In genomic region chr22:25651332-25651731, GRCh38 we compare ENCODE assay signal across 19 cellular contexts.
DNase-seq lines count a peak whose midpoint lies in the region; ATAC-seq and TF ChIP-seq lines count a peak whose summit lies in the region.
"Had no signal": no experiment of that assay in that cellular context is flagged by ENCODE, and none has a peak within 500 bp of the region (broad histone marks: within the 10 kb centered on the region; RNA-seq: fewer than 3 reads in every experiment).

No MANE protein-coding gene starts in this region.

- H3K27ac ChIP-seq in DOHH2 (ENCODE audit: low read depth, low read length): no peak overlapping the region
- H3K27ac ChIP-seq: ascending aorta, ovary, suprapubic skin had no signal

- H3K27ac Mint-ChIP-seq in IgD-negative memory B cell (peak overlapping the region; percentile 5 to 48 (median 16)), naive B cell (peak overlapping the region; percentile 39 to 82 (median 72)), Calu3 (ENCODE audit: unreplicated experiment) (no peak overlapping the region)
- H3K27ac Mint-ChIP-seq: activated naive CD4-positive, alpha-beta T cell treated with anti-CD3 and anti-CD28 coated beads, Interleukin-2, amount 10 ng/mL, durations not matched to agents 7 days and 5 days; endodermal cell had no signal

- intact Hi-C loops in Calu3 (cut with micrococcal nuclease; ENCODE audit: unreplicated experiment): no loop called here

- BruUV-seq in Calu3 (replicated peaks; lab: Mats Ljungman, UMichigan): no TSS peak

- no peaks in the 10 kb centered on the region for H3K27me3 ChIP-seq in DOHH2 (ENCODE audit: control insufficient read depth, low read length)
- H3K27me3 ChIP-seq: ascending aorta, ovary, suprapubic skin had no signal

- H3K4me2 ChIP-seq in DOHH2 (ENCODE audit: low read length): peak overlapping the region; percentile 21; the same call in 1 of the 2 replicates

- no peaks in the 10 kb centered on the region for H3K9me3 Mint-ChIP-seq in IgD-negative memory B cell
- no peaks in the 10 kb centered on the region for H3K9me3 Mint-ChIP-seq in naive B cell
- H3K9me3 Mint-ChIP-seq in Calu3 (ENCODE audit: low read depth, unreplicated experiment): no peaks in the 10 kb centered on the region
- H3K9me3 Mint-ChIP-seq: activated naive CD4-positive, alpha-beta T cell treated with anti-CD3 and anti-CD28 coated beads, Interleukin-2, amount 10 ng/mL, durations not matched to agents 7 days and 5 days; endodermal cell had no signal

- no peaks in the 10 kb centered on the region for H3K79me2 ChIP-seq in DOHH2 (ENCODE audit: control insufficient read depth, low read length)

- TF ChIP-seq CTCF in DOHH2 (IDR thresholded peaks at IDR 0.05; ENCODE audit: low read depth, low read length, poor library complexity, severe bottlenecking) (no peak), Calu3 (IDR thresholded peaks at IDR 0.05; ENCODE audit: unreplicated experiment) (no peak)

- peak; percentile 74 for DNase-seq in OCI-M1 (lab: John Stamatoyannopoulos, UW)
- no peak for DNase-seq in naive B cell
- DNase-seq in stimulated activated CD4-positive, alpha-beta T cell treated with anti-CD3 and anti-CD28 coated beads, Interleukin-4, amount 100 ng/mL, for 4 hours: no peak
- no peak for DNase-seq in epidermal melanocyte (ENCODE audit: insufficient read length, low spot score)
- no peak for DNase-seq in Calu3
- DNase-seq: activated CD4-positive, alpha-beta T cell treated with anti-CD3 and anti-CD28 coated beads, Interleukin-2, amount 50 U/mL, for 4 hours; activated naive CD4-positive, alpha-beta T cell treated with anti-CD3 and anti-CD28 coated beads, Interleukin-2, amount 10 ng/mL, durations not matched to agents 7 days and 5 days; cerebellar nuclear complex; endodermal cell; GOT3; islet precursor cell; mammary epithelial cell; NCI-H1048; ovary; stimulated activated CD4-positive, alpha-beta T cell treated with anti-CD3 and anti-CD28 coated beads, Interleukin-4, amount 100 ng/mL, for 1 hour had no signal

- no peaks in the 10 kb centered on the region for H4K20me1 ChIP-seq in DOHH2 (ENCODE audit: control insufficient read depth, insufficient read depth, low read depth, low read length)

- H3K9me3 ChIP-seq in DOHH2 (ENCODE audit: control insufficient read depth, insufficient read depth, low read length): no peaks in the 10 kb centered on the region
- H3K9me3 ChIP-seq: ascending aorta, ovary, suprapubic skin had no signal

- H3F3A ChIP-seq in DOHH2 (ENCODE audit: control insufficient read depth, insufficient read depth): peaks cover 3% of the 10 kb centered on the region; the same call in 1 of the 2 replicates

- no peaks in the 10 kb centered on the region for H3K27me3 Mint-ChIP-seq in IgD-negative memory B cell
- no peaks in the 10 kb centered on the region for H3K27me3 Mint-ChIP-seq in naive B cell
- H3K27me3 Mint-ChIP-seq in Calu3 (ENCODE audit: unreplicated experiment): no peaks in the 10 kb centered on the region
- H3K27me3 Mint-ChIP-seq: activated naive CD4-positive, alpha-beta T cell treated with anti-CD3 and anti-CD28 coated beads, Interleukin-2, amount 10 ng/mL, durations not matched to agents 7 days and 5 days had no signal

- peaks cover 33 to 50% (median 33%) of the 10 kb centered on the region in 3 donors for H3K4me1 Mint-ChIP-seq in IgD-negative memory B cell
- H3K4me1 Mint-ChIP-seq in naive B cell: peaks cover 37 to 70% (median 54%) of the 10 kb centered on the region in 3 donors
- no peaks in the 10 kb centered on the region for H3K4me1 Mint-ChIP-seq in Calu3 (ENCODE audit: low read depth, unreplicated experiment)
- H3K4me1 Mint-ChIP-seq: endodermal cell had no signal

- ATAC-seq in naive B cell (ENCODE audit: low read depth in 2 of 2): peak; percentile 14 to 25

- peak overlapping the region; percentile 4 to 82 (median 52) for H3K4me3 Mint-ChIP-seq in IgD-negative memory B cell
- peak overlapping the region in 5 of 8 donors; percentile 9 to 58 (median 49) for H3K4me3 Mint-ChIP-seq in naive B cell
- no peak overlapping the region for H3K4me3 Mint-ChIP-seq in Calu3 (ENCODE audit: low read depth, unreplicated experiment)
- H3K4me3 Mint-ChIP-seq: activated naive CD4-positive, alpha-beta T cell treated with anti-CD3 and anti-CD28 coated beads, Interleukin-2, amount 10 ng/mL, durations not matched to agents 7 days and 5 days; endodermal cell had no signal

- no peak overlapping the region for H3K4me3 ChIP-seq in DOHH2 (ENCODE audit: low read length)
- H3K4me3 ChIP-seq: ascending aorta, ovary, suprapubic skin had no signal

- H3K36me3 Mint-ChIP-seq in IgD-negative memory B cell: peaks cover 10% of the 10 kb centered on the region
- H3K36me3 Mint-ChIP-seq in naive B cell: peaks cover 8 to 19% of the 10 kb centered on the region in 2 donors
- no peaks in the 10 kb centered on the region for H3K36me3 Mint-ChIP-seq in Calu3 (ENCODE audit: insufficient read depth, unreplicated experiment)

- H3K4me1 ChIP-seq in DOHH2 (ENCODE audit: control insufficient read depth, low read length): peaks cover 16% of the 10 kb centered on the region
- H3K4me1 ChIP-seq: ascending aorta, suprapubic skin had no signal

- CTCF ChIA-PET in Calu3 (lab: Charles Lee): no interaction called here

- H3K9me2 ChIP-seq in DOHH2 (replicated peaks; ENCODE audit: control insufficient read depth, low read length): no peaks in the 10 kb centered on the region

- no peaks in the 10 kb centered on the region for H3K36me3 ChIP-seq in DOHH2 (ENCODE audit: control insufficient read depth, low read length)
- H3K36me3 ChIP-seq: ascending aorta, ovary, suprapubic skin had no signal
